ENCODE assay signal across 27 cellular contexts in the genomic region with DNA sequence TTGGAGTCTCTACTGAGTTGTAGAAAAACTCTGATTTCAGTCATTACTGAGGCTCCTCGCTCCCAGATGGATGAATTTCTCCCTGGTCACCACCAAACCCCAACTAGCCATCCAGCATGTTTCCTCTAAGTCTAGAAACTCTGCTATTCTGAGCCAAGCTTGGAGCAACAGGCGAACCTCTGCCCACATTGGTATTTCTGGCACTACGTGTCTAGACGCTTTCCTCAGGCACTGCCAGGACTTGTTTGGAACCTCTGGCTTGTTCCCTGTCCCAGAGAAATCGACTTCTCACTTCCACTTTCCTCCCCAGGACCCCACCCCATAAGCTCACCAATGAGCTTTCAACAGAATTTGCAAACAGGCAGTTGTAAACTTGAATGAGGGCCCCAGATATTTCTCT. TPM values are rescaled to one million over a fixed set of nuclear protein-coding genes. Genes with fewer than 3 reads are reported as not detected.
A peak's percentile ranks its signal among the peaks of the same experiment; 100 is the strongest.
DNase-seq lines count a peak whose midpoint lies in the region; ATAC-seq, FAIRE-seq and TF ChIP-seq lines count a peak whose summit lies in the region.
"Had no signal": no experiment of that assay in that cellular context is flagged by ENCODE, and none has a peak within 500 bp of the region (broad histone marks: within the 10 kb centered on the region; RNA-seq: fewer than 3 reads in every experiment).

No MANE protein-coding gene starts in this region.

- TF ChIP-seq CTCF in ascending aorta (IDR thresholded peaks at IDR 0.05) = no peak
- no peak for TF ChIP-seq CTCF in bronchial epithelial cell (IDR thresholded peaks at IDR 0.05; ENCODE audit: insufficient read depth, low read length, severe bottlenecking)
- no peak for TF ChIP-seq CTCF in tibial artery (IDR thresholded peaks at IDR 0.05)
- no peak for TF ChIP-seq CTCF in GM20000 (IDR thresholded peaks at IDR 0.05; ENCODE audit: extremely low read depth, missing control alignments)

- peak; percentile 77 for ATAC-seq in left ventricle myocardium superior
- no peak for ATAC-seq in GM19397 (IDR thresholded peaks at IDR 0.05; ENCODE audit: unreplicated experiment)
- ATAC-seq: K562 had no signal

- H3K4me1 ChIP-seq in ascending aorta = peaks cover 0 to 12% of the 10 kb centered on the region in 2 donors
- H3K4me1 ChIP-seq in tibial artery = peaks cover 0 to 34% (median 4%) of the 10 kb centered on the region in 4 donors

- H3K27me3 ChIP-seq in ascending aorta (no peaks in the 10 kb centered on the region), bronchial epithelial cell (ENCODE audit: control insufficient read depth, insufficient read depth, low read length) (no peaks in the 10 kb centered on the region), tibial artery (no peaks in the 10 kb centered on the region)

- H3K9me3 ChIP-seq in ascending aorta (no peaks in the 10 kb centered on the region), tibial artery (no peaks in the 10 kb centered on the region)

- intact Hi-C loops in ascending aorta (cut with DNase I) = no loop called here
- intact Hi-C loops in left ventricle myocardium superior (cut with micrococcal nuclease) = no loop called here
- intact Hi-C loops in tibial artery (cut with DNase I; ENCODE audit: low total_unique reads) = no loop called here

- H3K4me3 ChIP-seq in ascending aorta (no peak overlapping the region), bronchial epithelial cell (ENCODE audit: low read depth, low read length) (no peak overlapping the region), tibial artery (no peak overlapping the region)
- H3K4me3 ChIP-seq: K562, PC-9 had no signal

- no peak for FAIRE-seq in bronchial epithelial cell (lab: Jason Lieb, UNC)
- FAIRE-seq: HTR-8/SVneo, K562 had no signal

- no peaks in the 10 kb centered on the region for H3K36me3 ChIP-seq in ascending aorta
- no peaks in the 10 kb centered on the region for H3K36me3 ChIP-seq in bronchial epithelial cell (ENCODE audit: control insufficient read depth, insufficient read depth, low read length)
- no peaks in the 10 kb centered on the region for H3K36me3 ChIP-seq in tibial artery

- DNase-seq in ascending aorta (ENCODE audit: low spot score in 2 of 2) (peak; percentile 10 to 68), bronchial epithelial cell (ENCODE audit: low read depth) (peak; percentile 39), left ventricle myocardium superior (no peak), tibial artery (peak in 1 of 2 donors; percentile 69), GM20000 (ENCODE audit: low spot score) (no peak), GM19240 (ENCODE audit: insufficient read length, low spot score) (no peak)
- DNase-seq: CD4-positive, alpha-beta memory T cell; COR-L47; DMS53; H7; Kasumi-1; MV-4-11; NCI-H1105; NCI-H146; NCI-H1930; NCI-H446; NCI-H524 treated with DMSO at 0.1 percent for 48 hours; NCI-H82; NK-92 treated with Interleukin-12 subunit alpha and Interleukin-12 subunit beta, amount 100 ng/mL, for 24 hours; PC-9; SHP77 treated with DMSO at 0.1 percent for 48 hours had no signal

- H3K27ac ChIP-seq in ascending aorta = peak overlapping the region; percentile 62 to 68
- peak overlapping the region; percentile 42 to 62 for H3K27ac ChIP-seq in tibial artery
- H3K27ac ChIP-seq: PC-9 had no signal

RNA-seq across cellular contexts. Expression of a gene that starts 27.6 kb away (rescaled TPM):
- total RNA-seq in ascending aorta (3.5 TPM), bronchial epithelial cell (not detected in 2 replicates), left ventricle myocardium superior (0.45 TPM)
- total RNA-seq: A673; CD4-positive, alpha-beta memory T cell; M059J; PC-9; RPMI7951 had no signal

Comparison
In these comparisons a context has a peak if more than half of its experiments do, and no peak if none do; other contexts are left out.
1. DNase-seq: peak in ascending aorta (2 of 2) and bronchial epithelial cell (single experiment); none in left ventricle myocardium superior (single experiment), GM20000 (single experiment) and GM19240 (single experiment).